Comparison of ENCODE assay signal across 9 cellular contexts in the genomic region with DNA sequence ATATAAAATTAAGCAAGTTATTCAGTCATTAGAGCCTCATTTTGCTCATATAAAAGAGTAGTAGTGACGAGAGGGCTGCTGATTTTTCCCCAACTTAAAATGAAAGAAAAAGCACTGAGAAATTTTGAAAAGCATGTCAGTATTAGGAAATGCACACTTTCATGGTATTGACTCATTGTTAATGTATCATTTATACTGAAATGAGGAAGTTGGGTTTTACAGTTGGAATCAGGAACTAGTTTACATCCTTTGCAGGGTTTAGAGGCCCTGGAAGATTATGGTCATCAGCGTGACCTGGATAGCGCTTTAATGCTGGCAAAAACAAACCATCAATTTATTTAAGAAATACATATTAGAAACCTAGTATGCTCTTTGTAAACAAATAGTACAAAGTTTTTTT.
DNase-seq lines count a peak whose midpoint lies in the region; ATAC-seq, FAIRE-seq and TF ChIP-seq lines count a peak whose summit lies in the region.
"Had no signal": no experiment of that assay in that cellular context is flagged by ENCODE, and none has a peak within 500 bp of the region (broad histone marks: within the 10 kb centered on the region; RNA-seq: fewer than 3 reads in every experiment).

No MANE protein-coding gene starts in this region.

- FAIRE-seq in kidney (lab: Jason Lieb, UNC) = no peak

- peak; percentile 76 for ATAC-seq in HG02973 (IDR thresholded peaks at IDR 0.05; ENCODE audit: unreplicated experiment)

- H3K9me3 ChIP-seq in mucosa of rectum (ENCODE audit: control insufficient read depth in 2 of 2, low read length in 2 of 2) (no peaks in the 10 kb centered on the region), kidney (ENCODE audit: control insufficient read depth in 1 of 2, low read length in 2 of 2) (no peaks in the 10 kb centered on the region)

- H3K36me3 ChIP-seq in mucosa of rectum (ENCODE audit: control insufficient read depth in 2 of 2, insufficient read depth in 2 of 2, low read length in 2 of 2) (no peaks in the 10 kb centered on the region), kidney (ENCODE audit: control insufficient read depth in 1 of 2, insufficient read depth in 2 of 2, low read length in 2 of 2) (no peaks in the 10 kb centered on the region)

- peak; percentile 6 for DNase-seq in NCI-H1694 treated with DMSO at 0.1 percent for 48 hours (lab: John Stamatoyannopoulos, UW)
- DNase-seq in NCI-H1694 (lab: John Stamatoyannopoulos, UW) = no peak
- DNase-seq in SIG-M5 treated with dmso at 0.1 percent for 504 hours (lab: John Stamatoyannopoulos, UW; ENCODE audit: unreplicated experiment) = peak; percentile 96
- no peak for DNase-seq in stimulated activated CD4-positive, alpha-beta T cell treated with anti-CD3 and anti-CD28 coated beads, Interleukin-1b, Interleukin-23, amount 100 ng/mL, for 48 hours
- DNase-seq in kidney = no peak
- DNase-seq in activated CD4-positive, alpha-beta T cell treated with anti-CD3 and anti-CD28 coated beads for 1 hour = no peak

- H3K27me3 ChIP-seq in mucosa of rectum (ENCODE audit: control insufficient read depth in 2 of 2, insufficient read depth in 2 of 2, low read length in 2 of 2) = no peaks in the 10 kb centered on the region

- H3K4me3 ChIP-seq in mucosa of rectum (ENCODE audit: low read length in 2 of 2) (no peak overlapping the region), kidney (ENCODE audit: low read length in 2 of 2) (no peak overlapping the region)

- no peak overlapping the region for H3K9ac ChIP-seq in mucosa of rectum (ENCODE audit: low read depth in 1 of 2, low read length in 2 of 2)
- no peak overlapping the region for H3K9ac ChIP-seq in kidney (ENCODE audit: low read length in 2 of 2)

- H3K27ac ChIP-seq in mucosa of rectum (ENCODE audit: low read depth in 2 of 2, low read length in 2 of 2) = peak overlapping the region; percentile 13
- no peak overlapping the region for H3K27ac ChIP-seq in kidney (ENCODE audit: low read depth in 2 of 2, low read length in 2 of 2)
- H3K27ac ChIP-seq: 22Rv1 had no signal

- H3K4me1 ChIP-seq in mucosa of rectum (ENCODE audit: control insufficient read depth in 2 of 2, insufficient read depth in 2 of 2, low read length in 2 of 2) (no peaks in the 10 kb centered on the region), kidney (ENCODE audit: control insufficient read depth in 1 of 2, insufficient read depth in 1 of 2, low read depth in 1 of 2, low read length in 2 of 2) (no peaks in the 10 kb centered on the region)

- intact Hi-C loops in kidney (cut with DNase I) = no loop called here

- TF ChIP-seq CTCF in kidney (IDR thresholded peaks at IDR 0.05; ENCODE audit: borderline replicate concordance, extremely low read depth, insufficient read depth) = no peak

Comparison
In these comparisons a context has a peak if more than half of its experiments do, and no peak if none do; other contexts are left out.
1. DNase-seq: peak in NCI-H1694 treated with DMSO at 0.1 percent for 48 hours (single experiment) and SIG-M5 treated with dmso at 0.1 percent for 504 hours (single experiment); none in NCI-H1694 (single experiment), stimulated activated CD4-positive, alpha-beta T cell treated with anti-CD3 and anti-CD28 coated beads, Interleukin-1b, Interleukin-23, amount 100 ng/mL, for 48 hours (single experiment), kidney (single experiment) and activated CD4-positive, alpha-beta T cell treated with anti-CD3 and anti-CD28 coated beads for 1 hour (single experiment).
2. H3K27ac ChIP-seq: peak in mucosa of rectum (2 of 2); none in kidney (0 of 2).